Comparison of ENCODE assay signal across 11 cellular contexts in the genomic region with DNA sequence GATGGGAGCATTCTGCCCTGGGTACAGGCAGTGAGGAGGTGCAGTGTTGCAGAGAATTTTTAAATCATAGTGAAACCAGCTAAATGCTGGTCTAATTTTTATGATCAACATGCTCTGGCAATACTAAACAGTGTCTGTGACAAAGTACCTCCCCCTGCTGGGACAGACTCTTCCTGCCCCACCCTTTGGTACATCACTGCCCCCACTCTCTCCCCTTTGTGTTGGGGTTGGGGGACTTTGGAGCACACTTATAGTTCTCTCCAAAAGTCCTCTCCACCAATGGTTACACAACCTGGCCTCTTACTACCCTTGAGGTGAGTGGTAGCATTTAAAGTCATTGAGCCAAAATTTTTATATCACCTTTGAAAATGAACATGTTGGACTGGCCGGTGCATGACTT. TPM values are rescaled to one million over a fixed set of nuclear protein-coding genes. Genes with fewer than 3 reads are reported as not detected.
"Had no signal": no experiment of that assay in that cellular context is flagged by ENCODE, and none has a peak within 500 bp of the region (broad histone marks: within the 10 kb centered on the region; RNA-seq: fewer than 3 reads in every experiment).

No MANE protein-coding gene starts in this region.

- H3K9me3 ChIP-seq: HAP-1 had no signal

- FAIRE-seq: H1, H54 had no signal

- H3K36me3 ChIP-seq: HAP-1 had no signal

- H2AFZ ChIP-seq: GM23248, GM23338 had no signal

- H3K4me1 Mint-ChIP-seq: GM23338, H9 had no signal

- H3K27ac Mint-ChIP-seq: GM23338, H9, HFFc6 had no signal

- H3K4me2 ChIP-seq: GM23338 had no signal

- H3K9ac ChIP-seq: GM23248 had no signal

- H3K4me1 ChIP-seq: HAP-1 had no signal

- H3K4me3 ChIP-seq: GM23248, GM23338, HAP-1 had no signal

- H3K4me3 Mint-ChIP-seq: GM23338, H9, HFFc6 had no signal

- H3K9me3 Mint-ChIP-seq: H9, HFFc6 had no signal

- DNase-seq: GM23248, GOT3, H7, H9, HCEC 1CT, HFFc6 had no signal

- H3K27ac ChIP-seq: GM23248 had no signal

RNA-seq across cellular contexts. Expression of gene GUCA2B, which starts 48.2 kb away (rescaled TPM):
- total RNA-seq: GM23248, GM23338, H1, H4, H7, H9, HFFc6 had no signal
- polyA plus RNA-seq: GM23248, GM23338, H1 had no signal

RNA-seq across cellular contexts. Expression of gene GUCA2A, which starts 59.5 kb away (rescaled TPM):
- total RNA-seq: GM23248, GM23338, H1, H4, H7, H9, HFFc6 had no signal
- polyA plus RNA-seq: GM23248, GM23338, H1 had no signal
